Comparison of ENCODE assay signal across 10 cellular contexts in the genomic region with DNA sequence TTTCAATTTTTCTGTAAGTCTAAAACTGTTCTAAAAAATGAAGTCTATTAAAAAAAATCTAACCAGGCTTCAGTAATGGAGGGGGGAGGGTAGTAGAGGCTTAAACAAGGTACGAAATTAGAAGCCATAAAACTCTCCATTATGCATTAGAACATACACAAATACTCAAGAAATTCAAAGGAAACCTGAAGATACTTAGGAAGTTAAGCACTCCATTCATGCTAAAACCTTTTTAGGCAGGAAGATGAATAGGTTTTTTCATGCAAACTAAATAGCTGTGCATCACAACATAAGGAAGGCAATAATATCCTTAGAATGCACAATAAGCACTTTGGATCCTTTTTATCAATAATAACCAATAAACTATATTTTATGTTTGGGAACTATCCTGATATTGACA. TPM values are rescaled to one million over a fixed set of nuclear protein-coding genes. Genes with fewer than 3 reads are reported as not detected.
DNase-seq lines count a peak whose midpoint lies in the region; TF ChIP-seq lines count a peak whose summit lies in the region.
"Had no signal": no experiment of that assay in that cellular context is flagged by ENCODE, and none has a peak within 500 bp of the region (broad histone marks: within the 10 kb centered on the region; RNA-seq: fewer than 3 reads in every experiment).

No MANE protein-coding gene starts in this region.

- no peaks in the 10 kb centered on the region for H3K9me3 Mint-ChIP-seq in brain

- no peak overlapping the region for H3K27ac ChIP-seq in BLaER1 treated with 17β-estradiol and CSF1 and Interleukin-3, amounts not matched to agents 10 nM and 100 nM
- H3K27ac ChIP-seq in HUES64 (ENCODE audit: low read depth, low read length) (no peak overlapping the region), muscle layer of colon (ENCODE audit: low read depth, low read length) (no peak overlapping the region), adrenal gland (no peak overlapping the region)

- H3K27ac Mint-ChIP-seq in brain = peak overlapping the region; percentile 62 to 100 (median 97)

- H3K27me3 ChIP-seq in BLaER1 treated with 17β-estradiol and CSF1 and Interleukin-3, amounts not matched to agents 10 nM and 100 nM = no peaks in the 10 kb centered on the region
- H3K27me3 ChIP-seq in HUES64 (ENCODE audit: insufficient read depth, low read length) (no peaks in the 10 kb centered on the region), muscle layer of colon (ENCODE audit: control insufficient read depth in 1 of 2, insufficient read depth in 2 of 2, low read length in 2 of 2) (no peaks in the 10 kb centered on the region), adrenal gland (no peaks in the 10 kb centered on the region)

- H3K36me3 ChIP-seq in BLaER1 treated with 17β-estradiol and CSF1 and Interleukin-3, amounts not matched to agents 10 nM and 100 nM = peaks cover 0 to 20% (median 9%) of the 10 kb centered on the region in 11 experiments; a peak in 10 of 22 replicates
- H3K36me3 ChIP-seq in HUES64 (ENCODE audit: insufficient read depth, low read length) (no peaks in the 10 kb centered on the region), muscle layer of colon (ENCODE audit: insufficient read depth, low read length) (no peaks in the 10 kb centered on the region), adrenal gland (replicated peaks in 1 of 2) (no peaks in the 10 kb centered on the region)

- intact Hi-C loops in adrenal gland (cut with DNase I) = no loop called here

- H3K4me3 Mint-ChIP-seq in brain = peak overlapping the region; percentile 90 to 99 (median 98)

- H3K36me3 Mint-ChIP-seq in brain = peaks cover 32% of the 10 kb centered on the region

- peaks cover 21 to 69% (median 61%) of the 10 kb centered on the region in 11 experiments; a peak in 21 of 22 replicates for H4K20me1 ChIP-seq in BLaER1 treated with 17β-estradiol and CSF1 and Interleukin-3, amounts not matched to agents 10 nM and 100 nM

- peaks cover 46% of the 10 kb centered on the region for H3K4me1 Mint-ChIP-seq in brain

- peak overlapping the region; percentile 89 to 100 (median 98); a peak in 13 of 20 replicates for H3K4me3 ChIP-seq in BLaER1 treated with 17β-estradiol and CSF1 and Interleukin-3, amounts not matched to agents 10 nM and 100 nM
- H3K4me3 ChIP-seq in HUES64 (ENCODE audit: low read length) (peak overlapping the region; percentile 99), muscle layer of colon (ENCODE audit: low read depth in 1 of 2, low read length in 2 of 2) (no peak overlapping the region), adrenal gland (peak overlapping the region in 1 of 4 donors; percentile 88)

- H3K27me3 Mint-ChIP-seq in brain = peaks cover 5% of the 10 kb centered on the region

- TF ChIP-seq CTCF in brain (conservative IDR thresholded peaks at IDR 0.05) (no peak), adrenal gland (IDR thresholded peaks at IDR 0.05) (no peak)

- TF ChIP-seq POLR2A in adrenal gland (IDR thresholded peaks at IDR 0.05) = no peak

- H3K4me1 ChIP-seq in BLaER1 treated with 17β-estradiol and CSF1 and Interleukin-3, amounts not matched to agents 10 nM and 100 nM = peaks cover 18 to 60% (median 32%) of the 10 kb centered on the region in 10 experiments
- peaks cover 22% of the 10 kb centered on the region for H3K4me1 ChIP-seq in HUES64 (ENCODE audit: insufficient read depth, low read length)
- peaks cover 21% of the 10 kb centered on the region for H3K4me1 ChIP-seq in muscle layer of colon (ENCODE audit: insufficient read depth, low read length)
- H3K4me1 ChIP-seq in adrenal gland (replicated peaks in 1 of 2) = peaks cover 24 to 32% of the 10 kb centered on the region in 2 donors

- peak overlapping the region in 6 of 11 experiments; percentile 91 to 96 (median 94); a peak in 8 of 22 replicates for H3K9ac ChIP-seq in BLaER1 treated with 17β-estradiol and CSF1 and Interleukin-3, amounts not matched to agents 10 nM and 100 nM
- no peak overlapping the region for H3K9ac ChIP-seq in HUES64 (ENCODE audit: low read depth, low read length)
- peak overlapping the region; percentile 62 for H3K9ac ChIP-seq in muscle layer of colon (ENCODE audit: low read length)

- peak overlapping the region; percentile 75 to 94 (median 91) for H3K4me2 ChIP-seq in BLaER1 treated with 17β-estradiol and CSF1 and Interleukin-3, amounts not matched to agents 10 nM and 100 nM

- no peak for DNase-seq in pons (ENCODE audit: low spot score)
- no peak for DNase-seq in adrenal gland
- DNase-seq in Kasumi-1 (lab: John Stamatoyannopoulos, UW) = no peak
- DNase-seq in glomerular visceral epithelial cell (ENCODE audit: extremely low spot score) = no peak
- DNase-seq: kidney glomerular epithelial cell, SHP77 treated with DMSO at 0.1 percent for 48 hours had no signal

- H3K9me3 ChIP-seq in BLaER1 treated with 17β-estradiol and CSF1 and Interleukin-3, amounts not matched to agents 10 nM and 100 nM (replicated peaks in 1 of 11) = no peaks in the 10 kb centered on the region
- H3K9me3 ChIP-seq in HUES64 (ENCODE audit: insufficient read depth, low read depth, low read length) (no peaks in the 10 kb centered on the region), muscle layer of colon (ENCODE audit: low read length) (no peaks in the 10 kb centered on the region), adrenal gland (replicated peaks in 1 of 3) (no peaks in the 10 kb centered on the region)

- WGBS in HUES64 = no CpG with 5 or more reads among the region's 1 CpG
- 68 to 81% (median 71%) methylated on average over 1 of the region's 1 CpG for WGBS in adrenal gland, 4 donors

RNA-seq across cellular contexts. Expression of a gene that starts 2.4 kb away (rescaled TPM):
- polyA plus RNA-seq in HUES64 (2013, experiment 1 of 2) = 45.2 TPM
- polyA plus RNA-seq in HUES64 (2013, experiment 2 of 2) = 54.8 TPM
- polyA plus RNA-seq in brain (ENCODE audit: insufficient read depth, low read depth, low replicate concordance) (109 TPM), adrenal gland (100 to 1,000 TPM in 1 of 3 donors, 10 to 100 TPM in 2; 27.8 to 277 (median 40.5) TPM)
- total RNA-seq in adrenal gland = 100 to 1,000 TPM; 107 to 283 (median 143) TPM

RNA-seq across cellular contexts. Expression of a gene that starts 29.2 kb away (rescaled TPM):
- 39.6 TPM for polyA plus RNA-seq in HUES64 (2013, experiment 1 of 2)
- 40.6 TPM for polyA plus RNA-seq in HUES64 (2013, experiment 2 of 2)
- polyA plus RNA-seq in brain (ENCODE audit: insufficient read depth, low read depth, low replicate concordance) (72.4 TPM), adrenal gland (10 to 100 TPM; 31.7 to 59.5 (median 32.3) TPM)
- 10 to 100 TPM; 13.6 to 42.6 (median 28.7) TPM for total RNA-seq in adrenal gland

Comparison
In these comparisons a context has a peak if more than half of its experiments do, and no peak if none do; other contexts are left out.
1. H3K4me3 ChIP-seq: peak in BLaER1 treated with 17β-estradiol and CSF1 and Interleukin-3, amounts not matched to agents 10 nM and 100 nM (10 of 10) and HUES64 (single experiment); none in muscle layer of colon (0 of 2).